ENCODE assay signal across 8 cellular contexts in genomic region chr12:110449799-110450497, GRCh38. TPM values are rescaled to one million over a fixed set of nuclear protein-coding genes. Genes with fewer than 3 reads are reported as not detected.
DNase-seq lines count a peak whose midpoint lies in the region; ATAC-seq and TF ChIP-seq lines count a peak whose summit lies in the region.

TSS of gene ARPC3 (minus strand) at chr12:110450337. CDS start at chr12:110450260, 77 bp downstream.

- TF ChIP-seq RAD21 in liver (IDR thresholded peaks at IDR 0.05) = peak; percentile 90 to 92

- no peaks in the 10 kb centered on the region for H3K27me3 ChIP-seq in CD4-positive, alpha-beta T cell (ENCODE audit: control insufficient read depth, insufficient read depth, low read length)
- H3K27me3 ChIP-seq in liver (ENCODE audit: control insufficient read depth in 4 of 4, insufficient read depth in 4 of 4, low read length in 3 of 4) = no peaks in the 10 kb centered on the region

- peak within 1 kb of the TSS; percentile 92 for H3K27ac ChIP-seq in CD4-positive, alpha-beta T cell (ENCODE audit: low read depth, low read length)
- H3K27ac ChIP-seq in liver (ENCODE audit: low read depth in 1 of 2, low read length in 2 of 2) = peak within 1 kb of the TSS; percentile 85 to 93

- peak within 1 kb of the TSS; percentile 87 to 96 (median 88) for H3K4me3 ChIP-seq in liver (ENCODE audit: low read depth in 1 of 3, low read length in 3 of 3)

- peak within 1 kb of the TSS; percentile 75 to 89 for H3K9ac ChIP-seq in liver (ENCODE audit: low read depth in 1 of 2, low read length in 2 of 2)

- H3K27ac Mint-ChIP-seq in CD4-positive, alpha-beta T cell = peak within 1 kb of the TSS; percentile 96

- TF ChIP-seq CTCF in CD4-positive, alpha-beta T cell (IDR thresholded peaks at IDR 0.05) = peak; percentile 81
- TF ChIP-seq CTCF in liver (IDR thresholded peaks at IDR 0.05; ENCODE audit: low read depth, low read length, missing input control) = peak; percentile 84

- no peaks in the 10 kb centered on the region for H3K9me3 Mint-ChIP-seq in CD4-positive, alpha-beta T cell

- peaks cover 47% of the 10 kb centered on the region for H3K4me1 Mint-ChIP-seq in CD4-positive, alpha-beta T cell (ENCODE audit: low read depth)

- no peaks in the 10 kb centered on the region for H3K27me3 Mint-ChIP-seq in CD4-positive, alpha-beta T cell

- DNase-seq in CD4-positive, alpha-beta T cell = peak; percentile 90 to 95 (median 94)
- DNase-seq in NCI-H774 (lab: John Stamatoyannopoulos, UW) (peak; percentile 97), dermis microvascular lymphatic vessel endothelial cell (ENCODE audit: low read depth in 2 of 2) (peak; percentile 90 to 96)
- peak; percentile 95 to 96 for DNase-seq in activated CD4-positive, alpha-beta T cell treated with anti-CD3 and anti-CD28 coated beads, Interleukin-2, amount 50 U/mL, for 48 hours
- DNase-seq in stimulated activated CD4-positive, alpha-beta T cell treated with anti-CD3 and anti-CD28 coated beads, Interleukin-4, amount 100 ng/mL, for 24 hours = peak; percentile 96

- under 1% methylated on average over 51 of the region's 51 CpGs for WGBS in liver

- intact Hi-C loops in CD4-positive, alpha-beta T cell (cut with DNase I, micrococcal nuclease) = loop anchor here (1.0 to 5.0 kb wide), 15 partner anchors 18 to 973 kb away; partner anchors contain the start of genes RAD9B (in 2 of the 2), VPS29 (in 2 of the 2), FAM216A (in 1 of the 2) and GPN3 (in 1 of the 2)

- H3K4me1 ChIP-seq in liver (ENCODE audit: control insufficient read depth in 4 of 4, insufficient read depth in 4 of 4, low read length in 3 of 4) = peaks cover 7 to 26% (median 13%) of the 10 kb centered on the region in 4 donors

- peak within 1 kb of the TSS; percentile 100 for H3K4me3 Mint-ChIP-seq in CD4-positive, alpha-beta T cell

- CTCF ChIA-PET in CD4-positive, alpha-beta T cell (lab: Charles Lee) = interaction anchor here (0.6 to 7.1 kb wide), 46 partner anchors 10 to 1681 kb away, joined by 3 to 98 read pairs (median 6); partner anchors contain the start of genes ANAPC7, ANKRD13A, FAM216A and GPN3

- POLR2A ChIA-PET in CD4-positive, alpha-beta T cell (lab: Charles Lee) = interaction anchor here (0.6 to 4.4 kb wide), 31 partner anchors 8 to 985 kb away, joined by 3 to 117 read pairs (median 5); partner anchors contain the start of genes FAM216A, GPN3, HVCN1 and IFT81

- no peaks in the 10 kb centered on the region for H3K9me3 ChIP-seq in CD4-positive, alpha-beta T cell (ENCODE audit: control insufficient read depth, low read length)
- no peaks in the 10 kb centered on the region for H3K9me3 ChIP-seq in liver (ENCODE audit: control insufficient read depth in 4 of 4, low read length in 3 of 4)

- H3K36me3 ChIP-seq in liver (ENCODE audit: control insufficient read depth in 4 of 4, insufficient read depth in 3 of 4, low read depth in 1 of 4, low read length in 3 of 4) = peaks cover 0 to 8% (median 6%) of the 10 kb centered on the region in 4 donors

- peaks cover 50% of the 10 kb centered on the region for H3K36me3 Mint-ChIP-seq in CD4-positive, alpha-beta T cell (ENCODE audit: low read depth)

- ATAC-seq in CD4-positive, alpha-beta T cell (ENCODE audit: poor library complexity) = peak; percentile 95
- ATAC-seq in GM19397 (IDR thresholded peaks at IDR 0.05; ENCODE audit: unreplicated experiment) (peak; percentile 93), HG03571 (IDR thresholded peaks at IDR 0.05; ENCODE audit: unreplicated experiment) (peak; percentile 91)

TF ChIP-seq in liver, 16 proteins besides CTCF, POLR2A, EP300 and RAD21:
- TF ChIP-seq GABPA (IDR thresholded peaks at IDR 0.05 in 1 of 2, conservative IDR thresholded peaks at IDR 0.05 in 1 of 2) (peak; percentile 87 to 97), HNF4G (IDR thresholded peaks at IDR 0.05) (peak; percentile 27), JUND (IDR thresholded peaks at IDR 0.05) (peak in 1 of 2 donors; percentile 19), ZBTB33 (IDR thresholded peaks at IDR 0.05) (peak; percentile 44), RXRA (IDR thresholded peaks at IDR 0.05) (peak; percentile 32 to 61), NR2F2 (IDR thresholded peaks at IDR 0.05) (peak; percentile 58), EGR1 (IDR thresholded peaks at IDR 0.05; ENCODE audit: low read depth in 2 of 2) (peak; percentile 94 to 98), MAX (IDR thresholded peaks at IDR 0.05) (peak; percentile 98), TAF1 (conservative IDR thresholded peaks at IDR 0.05) (peak; percentile 85), SP1 (IDR thresholded peaks at IDR 0.05) (peak; percentile 59), ATF3 (IDR thresholded peaks at IDR 0.05) (peak; percentile 30), FOXA2 (IDR thresholded peaks at IDR 0.05) (no peak), FOXA1 (IDR thresholded peaks at IDR 0.05) (peak; percentile 11), HNF4A (conservative IDR thresholded peaks at IDR 0.05) (peak; percentile 8 to 19), REST (IDR thresholded peaks at IDR 0.05) (peak; percentile 39), YY1 (IDR thresholded peaks at IDR 0.05) (peak; percentile 72)
TF ChIP-seq in liver: peak in this region for 15.

RNA-seq across cellular contexts. Expression of gene ARPC3, which starts in this region (rescaled TPM):
- total RNA-seq in CD4-positive, alpha-beta T cell = 100 to 1,000 TPM; 120 to 124 TPM
- 217 and 241 TPM in 2 replicates for total RNA-seq in dermis microvascular lymphatic vessel endothelial cell
- 100 to 1,000 TPM in 1 of 2 donors, 10 to 100 TPM in 1; 86.2 to 101 TPM for total RNA-seq in liver
- 100 to 1,000 TPM; 130 to 140 TPM for polyA plus RNA-seq in liver

Comparison
In these comparisons a context has a peak if more than half of its experiments do, and no peak if none do; other contexts are left out.
1. Peak in every context shown above with its lines: DNase-seq, ATAC-seq, H3K4me3 ChIP-seq and H3K27ac ChIP-seq.